In genomic region chr1:210434224-210434623, GRCh38 we compare ENCODE assay signal across 1 cellular context.
TF ChIP-seq lines count a peak whose summit lies in the region.

No MANE protein-coding gene starts in this region.

TF ChIP-seq in GM23338, 12 proteins besides CTCF, POLR2A, EP300 and RAD21 (continued from another document):
- no peak for TF ChIP-seq ZNF462 (CRISPR knock-in tag; IDR thresholded peaks at IDR 0.05)
- no peak for TF ChIP-seq NANOG (IDR thresholded peaks at IDR 0.05; ENCODE audit: borderline replicate concordance)
- no peak for TF ChIP-seq POLR2AphosphoS5 (IDR thresholded peaks at IDR 0.05; ENCODE audit: low read depth)
- no peak for TF ChIP-seq ETS1 (IDR thresholded peaks at IDR 0.05)
- no peak for TF ChIP-seq ZNF331 (CRISPR knock-in tag; IDR thresholded peaks at IDR 0.05; ENCODE audit: low read depth)
- no peak for TF ChIP-seq STAT1 (IDR thresholded peaks at IDR 0.05; ENCODE audit: unreplicated experiment)
- TF ChIP-seq EZH2 (IDR thresholded peaks at IDR 0.05; ENCODE audit: low read depth, unreplicated experiment), result no peak
- TF ChIP-seq CREB1 (CRISPR knock-in tag; IDR thresholded peaks at IDR 0.05; ENCODE audit: low read depth), result no peak
- no peak for TF ChIP-seq JUNB (IDR thresholded peaks at IDR 0.05; ENCODE audit: unreplicated experiment)
- TF ChIP-seq REST (IDR thresholded peaks at IDR 0.05; ENCODE audit: unreplicated experiment), result no peak
- TF ChIP-seq EZH2phosphoT487 (IDR thresholded peaks at IDR 0.05; ENCODE audit: unreplicated experiment), result no peak
